Comparison of ENCODE assay signal across 1 cellular context in the genomic region with DNA sequence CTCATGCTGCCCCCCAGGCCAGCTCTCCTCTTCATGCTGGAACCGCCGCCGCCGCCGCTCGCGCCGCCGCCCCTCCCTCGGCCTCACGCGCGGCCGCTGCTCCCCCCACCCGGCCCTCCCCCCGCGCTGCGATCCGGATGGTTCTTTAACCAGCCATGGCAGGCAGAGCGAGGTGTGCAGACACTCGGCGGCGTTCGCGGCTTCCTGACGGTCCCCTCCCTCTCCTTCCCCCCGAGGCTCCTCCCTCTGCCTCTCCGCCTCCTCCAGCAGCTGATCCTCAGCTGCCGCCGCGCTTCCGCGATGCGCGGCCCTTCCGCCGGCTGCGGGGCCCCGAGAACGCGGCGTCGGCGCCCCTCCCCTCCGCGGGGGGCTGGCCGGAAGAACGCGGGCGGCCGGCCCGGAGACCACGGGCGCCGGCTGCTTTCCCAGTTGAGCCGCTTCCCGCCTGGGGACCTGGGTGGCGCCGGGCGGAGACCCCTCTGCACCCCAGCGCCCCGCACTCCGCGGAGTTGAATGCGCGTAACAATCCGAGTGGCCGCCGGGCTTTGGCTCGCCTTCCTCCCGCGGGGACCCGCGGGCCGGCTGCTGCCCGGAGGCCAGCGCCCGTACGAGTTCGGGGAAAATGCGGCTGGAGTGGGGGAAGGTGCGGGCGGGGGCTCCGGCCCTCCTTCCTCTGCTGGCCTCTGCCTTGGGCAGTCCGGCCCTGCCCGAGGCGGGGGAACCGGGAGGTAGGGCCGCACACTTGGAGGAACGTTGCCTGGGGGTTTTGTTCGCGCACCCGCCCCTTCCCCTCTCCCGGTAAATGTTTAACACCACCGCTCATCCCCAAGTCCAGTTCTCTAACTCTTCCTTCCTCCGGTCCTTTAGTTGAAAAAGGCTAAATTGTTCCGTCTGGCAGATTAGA.
TF ChIP-seq lines count a peak whose summit lies in the region.

Gene DCAF5, minus strand, starts transcription at position 176 of the 904 bp plus-strand sequence. Its CDS starts 141 bp downstream, at position 35.

TF ChIP-seq in HEK293, 187 proteins besides CTCF, POLR2A, EP300 and RAD21 (continued from another document and continues in another):
- TF ChIP-seq GLIS1 (tag by site-specific recombination; IDR thresholded peaks at IDR 0.05) (no peak; the same call in none of the 2 replicates), SP7 (tag by site-specific recombination; IDR thresholded peaks at IDR 0.05) (peak; percentile 32; the same call in 1 of the 2 replicates), ZNF558 (tag by site-specific recombination; IDR thresholded peaks at IDR 0.05) (no peak), KLF9 (tag by site-specific recombination; IDR thresholded peaks at IDR 0.05; ENCODE audit: low read depth) (no peak), ZNF324 (tag by site-specific recombination; IDR thresholded peaks at IDR 0.05) (no peak), ZNF114 (tag by site-specific recombination; IDR thresholded peaks at IDR 0.05) (no peak), ZNF202 (tag by site-specific recombination; IDR thresholded peaks at IDR 0.05; ENCODE audit: borderline replicate concordance) (no peak), ZNF654 (tag by site-specific recombination; IDR thresholded peaks at IDR 0.05; ENCODE audit: low read depth) (no peak), ZNF10 (tag by site-specific recombination; IDR thresholded peaks at IDR 0.05) (no peak), ZNF561 (tag by site-specific recombination; IDR thresholded peaks at IDR 0.05; ENCODE audit: borderline replicate concordance) (peak; percentile 78; the same call in 1 of the 2 replicates), ZNF510 (tag by site-specific recombination; IDR thresholded peaks at IDR 0.05; ENCODE audit: insufficient replicate concordance) (no peak), SCRT2 (tag by site-specific recombination; IDR thresholded peaks at IDR 0.05) (no peak), ZNF692 (tag by site-specific recombination; IDR thresholded peaks at IDR 0.05) (peak; percentile 83), WT1 (tag by site-specific recombination; IDR thresholded peaks at IDR 0.05) (no peak; the same call in 1 of the 2 replicates), ZNF623 (tag by site-specific recombination; IDR thresholded peaks at IDR 0.05) (no peak), ZNF600 (tag by site-specific recombination; IDR thresholded peaks at IDR 0.05) (no peak), ZNF223 (tag by site-specific recombination; IDR thresholded peaks at IDR 0.05) (no peak), ZNF707 (tag by site-specific recombination; IDR thresholded peaks at IDR 0.05) (no peak), REST (tag by site-specific recombination; IDR thresholded peaks at IDR 0.05) (no peak), ZNF274 (IDR thresholded peaks at IDR 0.05; ENCODE audit: low read length) (no peak), ZNF274 (tag by site-specific recombination; IDR thresholded peaks at IDR 0.05; ENCODE audit: borderline replicate concordance) (no peak), ZNF354C (tag by site-specific recombination; IDR thresholded peaks at IDR 0.05; ENCODE audit: borderline replicate concordance, low read depth) (no peak), GLIS2 (tag by site-specific recombination; IDR thresholded peaks at IDR 0.05) (peak; percentile 42; the same call in 1 of the 2 replicates), SP3 (tag by site-specific recombination; IDR thresholded peaks at IDR 0.05) (peak; percentile 55), ZFHX2 (tag by site-specific recombination; conservative IDR thresholded peaks at IDR 0.05) (no peak; the same call in 1 of the 2 replicates), ZNF426 (tag by site-specific recombination; IDR thresholded peaks at IDR 0.05) (no peak), ZBTB49 (tag by site-specific recombination; IDR thresholded peaks at IDR 0.05; ENCODE audit: low read depth) (no peak), ZNF544 (tag by site-specific recombination; IDR thresholded peaks at IDR 0.05) (no peak), ZNF626 (tag by site-specific recombination; IDR thresholded peaks at IDR 0.05) (no peak), ZBTB6 (tag by site-specific recombination; IDR thresholded peaks at IDR 0.05) (no peak), PATZ1 (tag by site-specific recombination; IDR thresholded peaks at IDR 0.05) (peak; percentile 53)
- TF ChIP-seq, protein P1, sequence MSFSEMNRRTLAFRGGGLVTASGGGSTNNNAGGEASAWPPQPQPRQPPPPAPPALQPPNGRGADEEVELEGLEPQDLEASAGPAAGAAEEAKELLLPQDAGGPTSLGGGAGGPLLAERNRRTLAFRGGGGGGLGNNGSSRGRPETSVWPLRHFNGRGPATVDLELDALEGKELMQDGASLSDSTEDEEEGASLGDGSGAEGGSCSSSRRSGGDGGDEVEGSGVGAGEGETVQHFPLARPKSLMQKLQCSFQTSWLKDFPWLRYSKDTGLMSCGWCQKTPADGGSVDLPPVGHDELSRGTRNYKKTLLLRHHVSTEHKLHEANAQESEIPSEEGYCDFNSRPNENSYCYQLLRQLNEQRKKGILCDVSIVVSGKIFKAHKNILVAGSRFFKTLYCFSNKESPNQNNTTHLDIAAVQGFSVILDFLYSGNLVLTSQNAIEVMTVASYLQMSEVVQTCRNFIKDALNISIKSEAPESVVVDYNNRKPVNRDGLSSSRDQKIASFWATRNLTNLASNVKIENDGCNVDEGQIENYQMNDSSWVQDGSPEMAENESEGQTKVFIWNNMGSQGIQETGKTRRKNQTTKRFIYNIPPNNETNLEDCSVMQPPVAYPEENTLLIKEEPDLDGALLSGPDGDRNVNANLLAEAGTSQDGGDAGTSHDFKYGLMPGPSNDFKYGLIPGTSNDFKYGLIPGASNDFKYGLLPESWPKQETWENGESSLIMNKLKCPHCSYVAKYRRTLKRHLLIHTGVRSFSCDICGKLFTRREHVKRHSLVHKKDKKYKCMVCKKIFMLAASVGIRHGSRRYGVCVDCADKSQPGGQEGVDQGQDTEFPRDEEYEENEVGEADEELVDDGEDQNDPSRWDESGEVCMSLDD (tag by site-specific recombination; IDR thresholded peaks at IDR 0.05) = no peak; the same call in 1 of the 2 replicates
- TF ChIP-seq, protein P2, sequence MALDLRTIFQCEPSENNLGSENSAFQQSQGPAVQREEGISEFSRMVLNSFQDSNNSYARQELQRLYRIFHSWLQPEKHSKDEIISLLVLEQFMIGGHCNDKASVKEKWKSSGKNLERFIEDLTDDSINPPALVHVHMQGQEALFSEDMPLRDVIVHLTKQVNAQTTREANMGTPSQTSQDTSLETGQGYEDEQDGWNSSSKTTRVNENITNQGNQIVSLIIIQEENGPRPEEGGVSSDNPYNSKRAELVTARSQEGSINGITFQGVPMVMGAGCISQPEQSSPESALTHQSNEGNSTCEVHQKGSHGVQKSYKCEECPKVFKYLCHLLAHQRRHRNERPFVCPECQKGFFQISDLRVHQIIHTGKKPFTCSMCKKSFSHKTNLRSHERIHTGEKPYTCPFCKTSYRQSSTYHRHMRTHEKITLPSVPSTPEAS (tag by site-specific recombination; IDR thresholded peaks at IDR 0.05) = no peak
- TF ChIP-seq, protein P3, sequence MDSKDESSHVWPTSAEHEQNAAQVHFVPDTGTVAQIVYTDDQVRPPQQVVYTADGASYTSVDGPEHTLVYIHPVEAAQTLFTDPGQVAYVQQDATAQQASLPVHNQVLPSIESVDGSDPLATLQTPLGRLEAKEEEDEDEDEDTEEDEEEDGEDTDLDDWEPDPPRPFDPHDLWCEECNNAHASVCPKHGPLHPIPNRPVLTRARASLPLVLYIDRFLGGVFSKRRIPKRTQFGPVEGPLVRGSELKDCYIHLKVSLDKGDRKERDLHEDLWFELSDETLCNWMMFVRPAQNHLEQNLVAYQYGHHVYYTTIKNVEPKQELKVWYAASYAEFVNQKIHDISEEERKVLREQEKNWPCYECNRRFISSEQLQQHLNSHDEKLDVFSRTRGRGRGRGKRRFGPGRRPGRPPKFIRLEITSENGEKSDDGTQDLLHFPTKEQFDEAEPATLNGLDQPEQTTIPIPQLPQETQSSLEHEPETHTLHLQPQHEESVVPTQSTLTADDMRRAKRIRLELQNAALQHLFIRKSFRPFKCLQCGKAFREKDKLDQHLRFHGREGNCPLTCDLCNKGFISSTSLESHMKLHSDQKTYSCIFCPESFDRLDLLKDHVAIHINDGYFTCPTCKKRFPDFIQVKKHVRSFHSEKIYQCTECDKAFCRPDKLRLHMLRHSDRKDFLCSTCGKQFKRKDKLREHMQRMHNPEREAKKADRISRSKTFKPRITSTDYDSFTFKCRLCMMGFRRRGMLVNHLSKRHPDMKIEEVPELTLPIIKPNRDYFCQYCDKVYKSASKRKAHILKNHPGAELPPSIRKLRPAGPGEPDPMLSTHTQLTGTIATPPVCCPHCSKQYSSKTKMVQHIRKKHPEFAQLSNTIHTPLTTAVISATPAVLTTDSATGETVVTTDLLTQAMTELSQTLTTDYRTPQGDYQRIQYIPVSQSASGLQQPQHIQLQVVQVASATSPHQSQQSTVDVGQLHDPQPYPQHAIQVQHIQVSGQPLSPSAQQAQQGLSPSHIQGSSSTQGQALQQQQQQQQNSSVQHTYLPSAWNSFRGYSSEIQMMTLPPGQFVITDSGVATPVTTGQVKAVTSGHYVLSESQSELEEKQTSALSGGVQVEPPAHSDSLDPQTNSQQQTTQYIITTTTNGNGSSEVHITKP (tag by site-specific recombination; IDR thresholded peaks at IDR 0.05) = no peak
- TF ChIP-seq, protein P4, sequence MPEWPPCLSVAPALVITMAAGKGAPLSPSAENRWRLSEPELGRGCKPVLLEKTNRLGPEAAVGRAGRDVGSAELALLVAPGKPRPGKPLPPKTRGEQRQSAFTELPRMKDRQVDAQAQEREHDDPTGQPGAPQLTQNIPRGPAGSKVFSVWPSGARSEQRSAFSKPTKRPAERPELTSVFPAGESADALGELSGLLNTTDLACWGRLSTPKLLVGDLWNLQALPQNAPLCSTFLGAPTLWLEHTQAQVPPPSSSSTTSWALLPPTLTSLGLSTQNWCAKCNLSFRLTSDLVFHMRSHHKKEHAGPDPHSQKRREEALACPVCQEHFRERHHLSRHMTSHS (tag by site-specific recombination; IDR thresholded peaks at IDR 0.05) = no peak
